6 cellular contexts compared by ENCODE assay signal in the genomic region with DNA sequence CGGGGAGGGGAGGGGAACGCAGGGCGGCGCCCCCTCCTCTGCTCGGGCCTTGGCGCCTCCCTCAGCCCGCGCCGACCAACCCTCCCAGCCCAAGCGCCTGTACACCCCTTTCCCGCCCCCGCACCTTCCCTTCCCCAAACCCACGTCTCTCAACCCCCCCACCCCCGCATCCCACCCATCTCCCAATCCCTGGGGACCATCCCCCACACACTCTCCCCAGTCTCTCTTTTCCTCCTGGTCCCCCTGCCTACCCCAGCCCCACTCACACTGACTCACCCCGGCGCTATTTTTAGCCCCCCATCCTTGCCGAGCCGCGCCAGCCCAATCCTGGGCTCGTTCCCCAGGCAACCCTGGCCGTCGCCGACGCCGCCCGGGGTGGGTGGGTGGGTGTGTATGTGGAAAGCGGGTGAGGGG. TPM values are rescaled to one million over a fixed set of nuclear protein-coding genes. Genes with fewer than 3 reads are reported as not detected.
A peak's percentile ranks its signal among the peaks of the same experiment; 100 is the strongest.
DNase-seq lines count a peak whose midpoint lies in the region; ATAC-seq, FAIRE-seq and TF ChIP-seq lines count a peak whose summit lies in the region.

No MANE protein-coding gene starts in this region.

- H3K36me3 ChIP-seq in Loucy (ENCODE audit: insufficient read depth, low read length), result no peaks in the 10 kb centered on the region
- peaks cover 0 to 10% (median 0%) of the 10 kb centered on the region in 3 donors for H3K36me3 ChIP-seq in esophagus squamous epithelium
- H3K36me3 ChIP-seq in skeletal muscle tissue (ENCODE audit: control insufficient read depth in 3 of 3, insufficient read depth in 3 of 3, low read length in 3 of 3), result peaks cover 0 to 3% (median 0%) of the 10 kb centered on the region in 3 donors

- 1% methylated on average over 11 of the region's 27 CpGs for WGBS in A549 (ENCODE audit: missing lambda C conversion rate)
- WGBS in esophagus squamous epithelium, 2 donors, result 0% methylated on average over 5 of the region's 27 CpGs

- no peak for TF ChIP-seq CTCF in A549 (IDR thresholded peaks at IDR 0.05)
- no peak for TF ChIP-seq CTCF in Loucy (conservative IDR thresholded peaks at IDR 0.05; ENCODE audit: low read length)
- TF ChIP-seq CTCF in esophagus squamous epithelium (IDR thresholded peaks at IDR 0.05), result no peak

- peaks cover 28% of the 10 kb centered on the region for H3K79me2 ChIP-seq in Loucy (ENCODE audit: insufficient read depth, low read length)

- peak overlapping the region; percentile 37; the same call in 1 of the 2 replicates for H2AFZ ChIP-seq in Loucy (ENCODE audit: low read length)

- peak overlapping the region; percentile 94 to 98 for H3K27ac ChIP-seq in A549
- H3K27ac ChIP-seq in esophagus squamous epithelium, result peak overlapping the region; percentile 84 to 99 (median 96)
- H3K27ac ChIP-seq in skeletal muscle tissue (ENCODE audit: low read depth, low read length), result peak overlapping the region; percentile 92

- DNase-seq in A549 (ENCODE audit: low read depth in 1 of 2, low spot score in 1 of 2) (no peak), esophagus squamous epithelium (lab: John Stamatoyannopoulos, UW) (no peak), RKO (ENCODE audit: low spot score) (no peak)

- no peak for TF ChIP-seq RAD21 in A549 (conservative IDR thresholded peaks at IDR 0.05 in 1 of 2, IDR thresholded peaks at IDR 0.05 in 1 of 2)

- no peaks in the 10 kb centered on the region for H3K9me2 ChIP-seq in Loucy (replicated peaks; ENCODE audit: low read depth, low read length)

- no peak for TF ChIP-seq POLR2A in A549 (IDR thresholded peaks at IDR 0.05; ENCODE audit: low read length)
- TF ChIP-seq POLR2A in esophagus squamous epithelium (IDR thresholded peaks at IDR 0.05), result no peak

- no peaks in the 10 kb centered on the region for H3K9me3 ChIP-seq in A549
- no peaks in the 10 kb centered on the region for H3K9me3 ChIP-seq in Loucy (ENCODE audit: insufficient read depth, low read depth, low read length)
- no peaks in the 10 kb centered on the region for H3K9me3 ChIP-seq in esophagus squamous epithelium
- no peaks in the 10 kb centered on the region for H3K9me3 ChIP-seq in skeletal muscle tissue (ENCODE audit: control insufficient read depth in 3 of 3, low read length in 3 of 3)

- H3K4me1 ChIP-seq in A549 (peaks cover 61% of the 10 kb centered on the region), Loucy (ENCODE audit: insufficient read depth, low read length, poor library complexity, severe bottlenecking) (peaks cover 47% of the 10 kb centered on the region), esophagus squamous epithelium (peaks cover 77 to 92% (median 81%) of the 10 kb centered on the region in 3 donors), skeletal muscle tissue (ENCODE audit: control insufficient read depth in 3 of 3, insufficient read depth in 3 of 3, low read length in 3 of 3) (peaks cover 68 to 82% (median 75%) of the 10 kb centered on the region in 3 donors)

- H4K20me1 ChIP-seq in Loucy (ENCODE audit: insufficient read depth, low read length, poor library complexity, severe bottlenecking), result peaks cover 13% of the 10 kb centered on the region

- CTCF ChIA-PET in A549 (lab: Yijun Ruan, JAX), result interaction anchor here (1.6 to 14.6 kb wide), 11 partner anchors 9 to 93 kb away, joined by 4 to 373 read pairs (median 14); a partner anchor contains a TSS

- intact Hi-C loops in esophagus squamous epithelium (cut with DNase I), result no loop called here

- POLR2A ChIA-PET in A549 (lab: Yijun Ruan, JAX), result interaction anchor here (0.6 to 5.6 kb wide), 3 partner anchors 25 to 167 kb away, joined by 3 to 56 read pairs (median 3); a partner anchor contains a TSS

- H3K9ac ChIP-seq in Loucy (ENCODE audit: low read depth, low read length, poor library complexity, severe bottlenecking), result peak overlapping the region; percentile 76
- H3K9ac ChIP-seq in skeletal muscle tissue (ENCODE audit: low read depth in 1 of 3, low read length in 3 of 3), result peak overlapping the region; percentile 66 to 85 (median 72)

- no peak for TF ChIP-seq EP300 in A549 (IDR thresholded peaks at IDR 0.05)

- H3K4me2 ChIP-seq in A549 (peak overlapping the region; percentile 100), Loucy (ENCODE audit: low read depth, low read length, poor library complexity, severe bottlenecking) (peak overlapping the region; percentile 87)

- FAIRE-seq in A549 (lab: Jason Lieb, UNC), result no peak

- ATAC-seq in A549 (peak in 1 of 2 experiments; percentile 2; a peak in 3 of 6 replicates), GM21447 (IDR thresholded peaks at IDR 0.05; ENCODE audit: unreplicated experiment) (no peak)

- H3F3A ChIP-seq in Loucy (ENCODE audit: low read depth), result peaks cover 5% of the 10 kb centered on the region; the same call in 1 of the 2 replicates

- H3K27me3 ChIP-seq in Loucy (ENCODE audit: insufficient read depth, low read length, poor library complexity, severe bottlenecking), result no peaks in the 10 kb centered on the region
- no peaks in the 10 kb centered on the region for H3K27me3 ChIP-seq in esophagus squamous epithelium
- no peaks in the 10 kb centered on the region for H3K27me3 ChIP-seq in skeletal muscle tissue (ENCODE audit: control insufficient read depth in 3 of 3, insufficient read depth in 3 of 3, low read length in 3 of 3)

- H3K4me3 ChIP-seq in A549 (peak overlapping the region; percentile 77), Loucy (ENCODE audit: low read length, poor library complexity, severe bottlenecking) (peak overlapping the region; percentile 74), esophagus squamous epithelium (peak overlapping the region; percentile 34 to 96 (median 76)), skeletal muscle tissue (ENCODE audit: low read length in 3 of 3) (peak overlapping the region in 2 of 3 donors; percentile 86 to 88)

TF ChIP-seq in A549, 52 proteins besides CTCF, POLR2A, EP300 and RAD21 (continues in another document):
- TF ChIP-seq HEYL (CRISPR knock-in tag; IDR thresholded peaks at IDR 0.05) (no peak), EHF (CRISPR knock-in tag; IDR thresholded peaks at IDR 0.05) (no peak), KDM5A (IDR thresholded peaks at IDR 0.05) (no peak), RCOR1 (IDR thresholded peaks at IDR 0.05; ENCODE audit: low read depth, low read length) (no peak), FOSL2 (IDR thresholded peaks at IDR 0.05) (no peak), FOSL2 (CRISPR knock-in tag; IDR thresholded peaks at IDR 0.05) (no peak), JUNB (IDR thresholded peaks at IDR 0.05) (no peak), CEBPB (IDR thresholded peaks at IDR 0.05) (no peak), HDAC2 (IDR thresholded peaks at IDR 0.05) (no peak), MYC (IDR thresholded peaks at IDR 0.05; ENCODE audit: borderline replicate concordance, low read length) (no peak), KDM1A (IDR thresholded peaks at IDR 0.05; ENCODE audit: low read depth) (no peak), CBX8 (IDR thresholded peaks at IDR 0.05) (no peak)

RNA-seq across cellular contexts. Expression of a gene that starts 11.7 kb away (rescaled TPM):
- polyA plus RNA-seq in A549 (2011; rRNA removed) (7.2 and 7.7 TPM in 2 replicates), A549 (2017; fragmentation: RNase III; extraction: RNeasy Plus Mini Kit Qiagen cat#74134 plus additional on column Dnase treatment) (46.8 to 56.4 TPM (median 53.1 TPM) in 3 replicates)
- 26.8 and 35.8 TPM in 2 replicates for polyA plus RNA-seq in A549 (2012; cell fraction: cytosol; rRNA removed)
- polyA plus RNA-seq in A549 (2012; cell fraction: nucleus; rRNA removed), result 69.9 and 100.0 TPM in 2 replicates
- 7.0 and 11.0 TPM in 2 replicates for polyA minus RNA-seq in A549 (2011; rRNA and poly(A)+ RNA removed)
- total RNA-seq in esophagus squamous epithelium (10 to 100 TPM; 25.1 to 54.9 (median 27.9) TPM), skeletal muscle tissue (10.4 TPM)

RNA-seq across cellular contexts. Expression of a gene that starts 21.2 kb away (rescaled TPM):
- polyA plus RNA-seq in A549 (2011; rRNA removed) (1.1 and 1.3 TPM in 2 replicates), A549 (2017; fragmentation: RNase III; extraction: RNeasy Plus Mini Kit Qiagen cat#74134 plus additional on column Dnase treatment) (3.4 to 4.5 TPM (median 4.2 TPM) in 3 replicates)
- polyA plus RNA-seq in A549 (2012; cell fraction: cytosol; rRNA removed), result 2.7 and 3.7 TPM in 2 replicates
- polyA plus RNA-seq in A549 (2012; cell fraction: nucleus; rRNA removed), result 3.5 and 5.2 TPM in 2 replicates
- 0.50 and 1.2 TPM in 2 replicates for polyA minus RNA-seq in A549 (2011; rRNA and poly(A)+ RNA removed)
- total RNA-seq in esophagus squamous epithelium (1 to 10 TPM in 1 of 4 donors, under 1 TPM in 3; 0.75 to 1.0 (median 0.82) TPM), skeletal muscle tissue (not detected)

RNA-seq across cellular contexts. Expression of a gene that starts 21.7 kb away (rescaled TPM):
- polyA plus RNA-seq in A549 (2011; rRNA removed), result 79.7 and 101 TPM in 2 replicates
- polyA plus RNA-seq in A549 (2012; cell fraction: cytosol; rRNA removed), result 268 and 299 TPM in 2 replicates
- 241 and 275 TPM in 2 replicates for polyA plus RNA-seq in A549 (2012; cell fraction: nucleus; rRNA removed)
- 135 to 151 TPM (median 144 TPM) in 3 replicates for polyA plus RNA-seq in A549 (2017; fragmentation: RNase III; extraction: RNeasy Plus Mini Kit Qiagen cat#74134 plus additional on column Dnase treatment)
- 179 and 227 TPM in 2 replicates for polyA minus RNA-seq in A549 (2011; rRNA and poly(A)+ RNA removed)
- total RNA-seq in esophagus squamous epithelium, result 10 to 100 TPM; 22.5 to 45.9 (median 30.3) TPM
- 29.2 TPM for total RNA-seq in skeletal muscle tissue

RNA-seq across cellular contexts. Expression of a gene that starts 25.8 kb away (rescaled TPM):
- 71.9 and 103 TPM in 2 replicates for polyA plus RNA-seq in A549 (2011; rRNA removed)
- 115 and 150 TPM in 2 replicates for polyA plus RNA-seq in A549 (2012; cell fraction: cytosol; rRNA removed)
- polyA plus RNA-seq in A549 (2012; cell fraction: nucleus; rRNA removed), result 307 and 352 TPM in 2 replicates
- 107 to 123 TPM (median 120 TPM) in 3 replicates for polyA plus RNA-seq in A549 (2017; fragmentation: RNase III; extraction: RNeasy Plus Mini Kit Qiagen cat#74134 plus additional on column Dnase treatment)
- polyA minus RNA-seq in A549 (2011; rRNA and poly(A)+ RNA removed), result 113 and 120 TPM in 2 replicates
- 10 to 100 TPM; 13.3 to 32.5 (median 21.0) TPM for total RNA-seq in esophagus squamous epithelium
- 12.0 TPM for total RNA-seq in skeletal muscle tissue

RNA-seq across cellular contexts. Expression of a gene that starts 32.3 kb away (rescaled TPM):
- polyA plus RNA-seq in A549 (2011; rRNA removed) (0.71 and 1.8 TPM in 2 replicates), A549 (2017; fragmentation: RNase III; extraction: RNeasy Plus Mini Kit Qiagen cat#74134 plus additional on column Dnase treatment) (3.6 to 5.1 TPM (median 4.3 TPM) in 3 replicates)
- polyA plus RNA-seq in A549 (2012; cell fraction: cytosol; rRNA removed), result 2.9 and 3.8 TPM in 2 replicates
- 13.7 and 18.2 TPM in 2 replicates for polyA plus RNA-seq in A549 (2012; cell fraction: nucleus; rRNA removed)
- 6.3 and 6.9 TPM in 2 replicates for polyA minus RNA-seq in A549 (2011; rRNA and poly(A)+ RNA removed)
- total RNA-seq in esophagus squamous epithelium (not detected), skeletal muscle tissue (0.52 TPM)
